31 cellular contexts compared by ENCODE assay signal in genomic region chr7:158289231-158289630, GRCh38.
"Had no signal": no experiment of that assay in that cellular context is flagged by ENCODE, and none has a peak within 500 bp of the region (broad histone marks: within the 10 kb centered on the region; RNA-seq: fewer than 3 reads in every experiment).

No MANE protein-coding gene starts in this region.

- H3K4me3 ChIP-seq: adrenal gland, ascending aorta, body of pancreas, breast epithelium, cardiac muscle cell had no signal

- DNase-seq: activated effector memory CD4-positive, alpha-beta T cell treated with Interleukin-2 at 50 U/mL for 16 hours; activated gamma-delta T cell; activated gamma-delta T cell treated with Interleukin-2 at 50 U/mL for 16 hours; activated naive CD4-positive, alpha-beta T cell; activated naive CD4-positive, alpha-beta T cell treated with anti-CD3 and anti-CD28 coated beads for 36 hours; activated naive CD4-positive, alpha-beta T cell treated with anti-CD3 and anti-CD28 coated beads, Interleukin-2, amount 10 ng/mL, durations not matched to agents 7 days and 5 days; activated naive CD4-positive, alpha-beta T cell treated with Interleukin-2 at 50 U/mL for 16 hours; activated naive CD8-positive, alpha-beta T cell treated with anti-CD3 and anti-CD28 coated beads for 36 hours; activated naive CD8-positive, alpha-beta T cell treated with anti-CD3 and anti-CD28 coated beads, Interleukin-2, amount 10 ng/mL, durations not matched to agents 7 days and 5 days; activated naive CD8-positive, alpha-beta T cell treated with anti-CD3 and anti-CD28 coated beads, Interleukin-2, amount 50 U/mL, for 24 hours; activated T-cell treated with anti-CD3 and anti-CD28 coated beads, Interleukin-2, amount 50 U/mL, for 24 hours; activated T-cell treated with anti-CD3 and anti-CD28 coated beads, Interleukin-2, amount 50 U/mL, for 4 hours; activated T-cell treated with anti-CD3 and anti-CD28 coated beads, Interleukin-2, amount 50 U/mL, for 48 hours; activated T-cell treated with anti-CD3 and anti-CD28 coated beads, Interleukin-2, amount 50 U/mL, for 72 hours; amniotic stem cell; amygdala; anterior cingulate cortex; body of pancreas; brain microvascular endothelial cell; caudate nucleus; central memory CD4-positive, alpha-beta T cell; cerebellar nuclear complex had no signal

- FAIRE-seq: astrocyte, bronchial epithelial cell, colon had no signal

- H3K36me3 ChIP-seq: adrenal gland, ascending aorta, brain microvascular endothelial cell, breast epithelium, cardiac muscle cell had no signal

- H3K27ac ChIP-seq: adrenal gland, ascending aorta, body of pancreas, brain microvascular endothelial cell, breast epithelium, cardiac muscle cell had no signal

- H3K27me3 ChIP-seq: adrenal gland, ascending aorta, body of pancreas, brain microvascular endothelial cell, breast epithelium, cardiac muscle cell had no signal

- H3K9me3 ChIP-seq: body of pancreas had no signal

- H3K4me1 ChIP-seq: adrenal gland, ascending aorta, body of pancreas, breast epithelium had no signal

- ATAC-seq: activated naive CD4-positive, alpha-beta T cell treated with anti-CD3 and anti-CD28 coated beads, Interleukin-2, amount 50 U/mL, for 72 hours; activated naive CD8-positive, alpha-beta T cell treated with anti-CD3 and anti-CD28 coated beads, Interleukin-2, amount 50 U/mL, for 24 hours; activated T-cell treated with anti-CD3 and anti-CD28 coated beads, Interleukin-2, amount 50 U/mL, for 4 hours; activated T-cell treated with anti-CD3 and anti-CD28 coated beads, Interleukin-2, amount 50 U/mL, for 72 hours; activated T-helper 17 cell treated with anti-CD3 and anti-CD28 coated beads, Interleukin-2, amount 50 U/mL, for 72 hours; body of pancreas had no signal
